15 cellular contexts compared by ENCODE assay signal in the genomic region with DNA sequence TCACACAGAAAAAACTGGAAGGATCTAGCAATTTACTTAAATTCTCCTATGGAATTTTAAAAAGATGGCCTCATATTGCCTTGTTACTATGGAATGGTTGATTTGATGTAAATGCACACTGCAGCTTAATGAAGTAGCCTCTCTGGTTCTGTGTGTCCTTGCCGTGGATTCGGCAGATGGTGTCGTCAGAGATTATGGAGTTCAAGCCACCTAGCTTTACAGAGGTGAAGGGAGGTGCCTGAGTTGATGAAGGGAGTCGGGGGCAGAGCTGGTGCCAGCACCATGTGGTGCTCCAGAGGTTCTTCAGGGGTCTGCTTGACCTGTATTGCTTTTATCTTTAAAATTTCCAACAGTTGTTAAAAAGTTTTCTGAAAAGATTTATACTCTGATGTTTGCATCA. TPM values are rescaled to one million over a fixed set of nuclear protein-coding genes. Genes with fewer than 3 reads are reported as not detected.
"Had no signal": no experiment of that assay in that cellular context is flagged by ENCODE, and none has a peak within 500 bp of the region (broad histone marks: within the 10 kb centered on the region; RNA-seq: fewer than 3 reads in every experiment).

No MANE protein-coding gene starts in this region.

- ATAC-seq: activated CD4-positive, CD25-positive, alpha-beta regulatory T cell treated with anti-CD3 and anti-CD28 coated beads, Interleukin-2, amount 50 U/mL, for 24 hours; left ventricle myocardium superior; natural killer cell treated with Interleukin-12 subunit alpha and Interleukin-12 subunit beta and Interleukin-15 and Interleukin-18, amount 100 ng/mL, for 72 hours; stimulated activated memory B cell treated with anti-CD40 and anti-IgM and Interleukin-4, amounts not matched to agents 10 μg/mL and 1 μg/mL and 100 μg/mL, for 72 hours had no signal

- H3K9me3 Mint-ChIP-seq: activated naive CD8-positive, alpha-beta T cell treated with anti-CD3 and anti-CD28 coated beads, Interleukin-2, amount 10 ng/mL, durations not matched to agents 7 days and 5 days; memory B cell; natural killer cell treated with Interleukin-12 subunit alpha and Interleukin-12 subunit beta and Interleukin-15 and Interleukin-18, amount 100 ng/mL, for 72 hours; stimulated activated memory B cell treated with anti-CD40 and anti-IgM and Interleukin-4, amounts not matched to agents 10 μg/mL and 1 μg/mL and 100 μg/mL, for 72 hours had no signal

- DNase-seq: activated CD4-positive, alpha-beta T cell treated with anti-CD3 and anti-CD28 coated beads, Interleukin-2, amount 50 U/mL, for 1 hour; activated CD8-positive, alpha-beta memory T cell treated with anti-CD3 and anti-CD28 coated beads for 24 hours; activated gamma-delta T cell treated with Interleukin-2 at 50 U/mL for 16 hours; activated naive CD8-positive, alpha-beta T cell treated with anti-CD3 and anti-CD28 coated beads, Interleukin-2, amount 10 ng/mL, durations not matched to agents 7 days and 5 days; kidney; left ventricle myocardium superior; stimulated activated CD4-positive, alpha-beta T cell treated with anti-CD3 and anti-CD28 coated beads, Interleukin-2, amount 100 ng/mL, for 48 hours; thyroid gland had no signal

- H3K4me3 Mint-ChIP-seq: activated naive CD8-positive, alpha-beta T cell treated with anti-CD3 and anti-CD28 coated beads, Interleukin-2, amount 10 ng/mL, durations not matched to agents 7 days and 5 days; memory B cell; natural killer cell treated with Interleukin-12 subunit alpha and Interleukin-12 subunit beta and Interleukin-15 and Interleukin-18, amount 100 ng/mL, for 72 hours; stimulated activated memory B cell treated with anti-CD40 and anti-IgM and Interleukin-4, amounts not matched to agents 10 μg/mL and 1 μg/mL and 100 μg/mL, for 72 hours had no signal

- H3K27ac ChIP-seq: hepatocyte, right atrium auricular region, thyroid gland had no signal

- H3K4me1 Mint-ChIP-seq: activated naive CD8-positive, alpha-beta T cell treated with anti-CD3 and anti-CD28 coated beads, Interleukin-2, amount 10 ng/mL, durations not matched to agents 7 days and 5 days; memory B cell; stimulated activated memory B cell treated with anti-CD40 and anti-IgM and Interleukin-4, amounts not matched to agents 10 μg/mL and 1 μg/mL and 100 μg/mL, for 72 hours had no signal

- H3K36me3 Mint-ChIP-seq: activated naive CD8-positive, alpha-beta T cell treated with anti-CD3 and anti-CD28 coated beads, Interleukin-2, amount 10 ng/mL, durations not matched to agents 7 days and 5 days; memory B cell; natural killer cell treated with Interleukin-12 subunit alpha and Interleukin-12 subunit beta and Interleukin-15 and Interleukin-18, amount 100 ng/mL, for 72 hours; stimulated activated memory B cell treated with anti-CD40 and anti-IgM and Interleukin-4, amounts not matched to agents 10 μg/mL and 1 μg/mL and 100 μg/mL, for 72 hours had no signal

- H3K27me3 Mint-ChIP-seq: progenitor cell of endocrine pancreas had no signal

- H3K27ac Mint-ChIP-seq: activated naive CD8-positive, alpha-beta T cell treated with anti-CD3 and anti-CD28 coated beads, Interleukin-2, amount 10 ng/mL, durations not matched to agents 7 days and 5 days; memory B cell; natural killer cell treated with Interleukin-12 subunit alpha and Interleukin-12 subunit beta and Interleukin-15 and Interleukin-18, amount 100 ng/mL, for 72 hours; stimulated activated memory B cell treated with anti-CD40 and anti-IgM and Interleukin-4, amounts not matched to agents 10 μg/mL and 1 μg/mL and 100 μg/mL, for 72 hours had no signal

RNA-seq across cellular contexts. Expression of gene ASAP2, which starts 48.8 kb away (rescaled TPM):
- total RNA-seq: activated naive CD8-positive, alpha-beta T cell treated with anti-CD3 and anti-CD28 coated beads, Interleukin-2, amount 10 ng/mL, durations not matched to agents 7 days and 5 days; natural killer cell treated with Interleukin-12 subunit alpha and Interleukin-12 subunit beta and Interleukin-15 and Interleukin-18, amount 100 ng/mL, for 72 hours had no signal
